ENCODE assay signal across 18 cellular contexts in genomic region chr12:127507336-127507735, GRCh38.
"Had no signal": no experiment of that assay in that cellular context is flagged by ENCODE, and none has a peak within 500 bp of the region (broad histone marks: within the 10 kb centered on the region; RNA-seq: fewer than 3 reads in every experiment).

No MANE protein-coding gene starts in this region.

- H3K27ac Mint-ChIP-seq: effector memory CD8-positive, alpha-beta T cell had no signal

- H3K27me3 ChIP-seq: esophagus muscularis mucosa, sigmoid colon, stomach, transverse colon had no signal

- DNase-seq: cerebellar nuclear complex; effector memory CD8-positive, alpha-beta T cell; glutamatergic neuron; left colon; mucosa of descending colon; naive thymus-derived CD8-positive, alpha-beta T cell; posterior cingulate gyrus; sigmoid colon; stimulated activated CD4-positive, alpha-beta T cell treated with anti-CD3 and anti-CD28 coated beads, Interleukin-12 subunit alpha, Interleukin-12 subunit beta, amount 100 ng/mL, for 4 hours; stimulated activated naive CD4-positive, alpha-beta T cell; stomach; transverse colon had no signal

- H3K36me3 Mint-ChIP-seq: naive thymus-derived CD8-positive, alpha-beta T cell had no signal

- H3K36me3 ChIP-seq: esophagus muscularis mucosa, gastroesophageal sphincter, right atrium auricular region, sigmoid colon, stomach, thoracic aorta, transverse colon had no signal

- H3K4me3 Mint-ChIP-seq: effector memory CD8-positive, alpha-beta T cell; naive thymus-derived CD8-positive, alpha-beta T cell had no signal

- H3K4me1 ChIP-seq: esophagus muscularis mucosa, gastroesophageal sphincter, right atrium auricular region, sigmoid colon, stomach, transverse colon had no signal

- ATAC-seq: effector memory CD8-positive, alpha-beta T cell; gastroesophageal sphincter; left colon; mucosa of descending colon; naive thymus-derived CD8-positive, alpha-beta T cell had no signal

- H3K4me3 ChIP-seq: esophagus muscularis mucosa, gastroesophageal sphincter, mucosa of descending colon, right atrium auricular region, sigmoid colon, skin epidermis, stomach, thoracic aorta, transverse colon had no signal

- H3K27ac ChIP-seq: epithelial cell of prostate, esophagus muscularis mucosa, gastroesophageal sphincter, right atrium auricular region, sigmoid colon, skin epidermis, stomach, thoracic aorta, transverse colon had no signal
